ENCODE assay signal across 6 cellular contexts in genomic region chr5:176389769-176390123, GRCh38. TPM values are rescaled to one million over a fixed set of nuclear protein-coding genes. Genes with fewer than 3 reads are reported as not detected.
A peak's percentile ranks its signal among the peaks of the same experiment; 100 is the strongest.
DNase-seq lines count a peak whose midpoint lies in the region; ATAC-seq, FAIRE-seq and TF ChIP-seq lines count a peak whose summit lies in the region.
"Not testable (repeated sequence)": the region's sequence is repeated elsewhere in the genome, so short reads cannot be mapped to it uniquely, and the experiment has no call there.

No MANE protein-coding gene starts in this region.

- WGBS in iPS DF 6.9 (ENCODE audit: insufficient coverage, insufficient read length): no CpG with 5 or more reads among the region's 13 CpGs
- 79 to 85% methylated on average over 13 of the region's 13 CpGs for WGBS in upper lobe of left lung, 2 donors

- H3K4me1 ChIP-seq in iPS DF 6.9 (ENCODE audit: control insufficient read depth, insufficient read depth, low read length): not testable (repeated sequence)
- H3K4me1 ChIP-seq in neutrophil (ENCODE audit: control insufficient read depth in 1 of 2, insufficient read depth in 1 of 2, low read depth in 1 of 2, low read length in 1 of 2) (peaks cover 17 to 21% of the 10 kb centered on the region in 2 experiments), upper lobe of left lung (peaks cover 15 to 41% (median 20%) of the 10 kb centered on the region in 4 donors)

- peak overlapping the region; percentile 94 for H3K27ac ChIP-seq in VCaP
- not testable (repeated sequence) for H3K27ac ChIP-seq in iPS DF 6.9 (ENCODE audit: low read length)
- peak overlapping the region; percentile 93 for H3K27ac ChIP-seq in neutrophil
- H3K27ac ChIP-seq in upper lobe of left lung: peak overlapping the region; percentile 91 to 98 (median 93)

- not testable (repeated sequence) for TF ChIP-seq CTCF in VCaP (conservative IDR thresholded peaks at IDR 0.05); bronchial epithelial cell (IDR thresholded peaks at IDR 0.05; ENCODE audit: insufficient read depth, low read length, severe bottlenecking); neutrophil (IDR thresholded peaks at IDR 0.05); upper lobe of left lung (IDR thresholded peaks at IDR 0.05)

- not testable (repeated sequence) for FAIRE-seq in bronchial epithelial cell (lab: Jason Lieb, UNC)

- H3K27me3 ChIP-seq in H7 (ENCODE audit: control insufficient read depth, insufficient read depth, low read length); bronchial epithelial cell (ENCODE audit: control insufficient read depth, insufficient read depth, low read length); iPS DF 6.9 (ENCODE audit: control insufficient read depth, insufficient read depth, low read length); neutrophil; upper lobe of left lung: not testable (repeated sequence)

- H3K36me3 ChIP-seq in H7 (replicated peaks; ENCODE audit: control insufficient read depth, insufficient read depth, low read length); iPS DF 6.9 (ENCODE audit: control insufficient read depth, insufficient read depth, low read length): not testable (repeated sequence)
- H3K36me3 ChIP-seq in bronchial epithelial cell (ENCODE audit: control insufficient read depth, insufficient read depth, low read length) (peaks cover 24% of the 10 kb centered on the region), neutrophil (peaks cover 20% of the 10 kb centered on the region), upper lobe of left lung (peaks cover 3 to 47% (median 35%) of the 10 kb centered on the region in 4 donors)

- not testable (repeated sequence) for TF ChIP-seq POLR2A in upper lobe of left lung (IDR thresholded peaks at IDR 0.05)

- H3K4me3 ChIP-seq in H7 (ENCODE audit: insufficient read depth, low read depth, low read length) (peak overlapping the region; percentile 91), bronchial epithelial cell (ENCODE audit: low read depth, low read length) (peak overlapping the region; percentile 93), iPS DF 6.9 (ENCODE audit: low read length) (peak overlapping the region; percentile 78; the same call in 1 of the 2 replicates), neutrophil (ENCODE audit: low read depth in 1 of 2, low read length in 1 of 2) (peak overlapping the region; percentile 78 to 83), upper lobe of left lung (peak overlapping the region in 3 of 4 donors; percentile 56 to 85 (median 74))

- not testable (repeated sequence) for ATAC-seq in upper lobe of left lung (ENCODE audit: low FRiP score in 2 of 2)

- not testable (repeated sequence) for TF ChIP-seq EP300 in upper lobe of left lung (IDR thresholded peaks at IDR 0.05)

- H3K9me3 ChIP-seq in iPS DF 6.9 (ENCODE audit: control insufficient read depth, insufficient read depth, low read length); neutrophil; upper lobe of left lung: not testable (repeated sequence)

- DNase-seq in H7; iPS DF 6.9 (ENCODE audit: low read depth, low spot score); upper lobe of left lung: not testable (repeated sequence)
- peak; percentile 13 for DNase-seq in bronchial epithelial cell (ENCODE audit: low read depth)

RNA-seq across cellular contexts. Expression of gene HIGD2A, which starts 1.2 kb away (rescaled TPM):
- total RNA-seq in H7 (2014; rRNA removed; shearing (Covaris generic)): 232 and 237 TPM in 2 replicates
- total RNA-seq in bronchial epithelial cell (20.8 and 22.7 TPM in 2 replicates), upper lobe of left lung (100 to 1,000 TPM in 3 of 6 donors, 10 to 100 TPM in 3; 46.5 to 108 (median 93.6) TPM)

RNA-seq across cellular contexts. Expression of gene NOP16, which starts 1.3 kb away (rescaled TPM):
- 46.9 and 56.2 TPM in 2 replicates for total RNA-seq in H7 (2014; rRNA removed; shearing (Covaris generic))
- total RNA-seq in bronchial epithelial cell (29.3 and 36.1 TPM in 2 replicates), upper lobe of left lung (10 to 100 TPM in 4 of 6 donors, 1 to 10 TPM in 2; 3.1 to 25.4 (median 12.1) TPM)

RNA-seq across cellular contexts. Expression of gene ARL10, which starts 24.5 kb away (rescaled TPM):
- 3.3 and 6.7 TPM in 2 replicates for total RNA-seq in H7 (2014; rRNA removed; shearing (Covaris generic))
- total RNA-seq in bronchial epithelial cell: 4.2 and 5.2 TPM in 2 replicates
- total RNA-seq in upper lobe of left lung: 1 to 10 TPM; 2.7 to 7.8 (median 4.1) TPM

RNA-seq across cellular contexts. Expression of gene CLTB, which starts 26.6 kb away (rescaled TPM):
- total RNA-seq in H7 (2014; rRNA removed; shearing (Covaris generic)): 50.5 and 67.2 TPM in 2 replicates
- total RNA-seq in bronchial epithelial cell (241 and 381 TPM in 2 replicates), upper lobe of left lung (100 to 1,000 TPM in 4 of 6 donors, 10 to 100 TPM in 2; 54.5 to 187 (median 109) TPM)

RNA-seq across cellular contexts. Expression of gene KIAA1191, which starts 28.2 kb away (rescaled TPM):
- 77.3 and 78.2 TPM in 2 replicates for total RNA-seq in H7 (2014; rRNA removed; shearing (Covaris generic))
- total RNA-seq in bronchial epithelial cell (54.2 and 70.2 TPM in 2 replicates), upper lobe of left lung (100 to 1,000 TPM in 2 of 6 donors, 10 to 100 TPM in 4; 53.4 to 109 (median 90.0) TPM)
